ENCODE assay signal across 39 cellular contexts in genomic region chr13:109419896-109420295, GRCh38.
"Had no signal": no experiment of that assay in that cellular context is flagged by ENCODE, and none has a peak within 500 bp of the region (broad histone marks: within the 10 kb centered on the region; RNA-seq: fewer than 3 reads in every experiment).

No MANE protein-coding gene starts in this region.

- H3K4me1 Mint-ChIP-seq: activated CD4-positive, alpha-beta T cell treated with anti-CD3 and anti-CD28 coated beads for 36 hours; activated naive CD4-positive, alpha-beta T cell treated with anti-CD3 and anti-CD28 coated beads, Interleukin-2, amount 10 ng/mL, durations not matched to agents 7 days and 5 days; activated naive CD8-positive, alpha-beta T cell treated with anti-CD3 and anti-CD28 coated beads, Interleukin-2, amount 10 ng/mL, durations not matched to agents 7 days and 5 days; activated naive CD8-positive, alpha-beta T cell treated with anti-CD3 and anti-CD28 coated beads, Interleukin-2, amount 50 U/mL, for 24 hours; brain; central memory CD8-positive, alpha-beta T cell had no signal

- H3K36me3 ChIP-seq: ascending aorta, cardiac muscle cell, WERI-Rb-1 had no signal

- H3K27ac Mint-ChIP-seq: activated CD4-positive, alpha-beta memory T cell treated with anti-CD3 and anti-CD28 coated beads, Interleukin-2, amount 10 ng/mL, durations not matched to agents 7 days and 5 days; activated CD4-positive, alpha-beta T cell treated with anti-CD3 and anti-CD28 coated beads for 36 hours; activated CD4-positive, alpha-beta T cell treated with anti-CD3 and anti-CD28 coated beads, Interleukin-2, amount 10 ng/mL, durations not matched to agents 7 days and 5 days; activated CD8-positive, alpha-beta memory T cell treated with anti-CD3 and anti-CD28 coated beads, Interleukin-2, amount 10 ng/mL, durations not matched to agents 7 days and 5 days; activated CD8-positive, alpha-beta T cell treated with anti-CD3 and anti-CD28 coated beads, Interleukin-2, amount 10 ng/mL, durations not matched to agents 7 days and 5 days; activated naive CD4-positive, alpha-beta T cell treated with anti-CD3 and anti-CD28 coated beads, Interleukin-2, amount 10 ng/mL, durations not matched to agents 7 days and 5 days; activated naive CD4-positive, alpha-beta T cell treated with anti-CD3 and anti-CD28 coated beads, Interleukin-2, amount 50 U/mL, for 24 hours; activated naive CD8-positive, alpha-beta T cell; activated naive CD8-positive, alpha-beta T cell treated with anti-CD3 and anti-CD28 coated beads, Interleukin-2, amount 10 ng/mL, durations not matched to agents 7 days and 5 days; activated naive CD8-positive, alpha-beta T cell treated with anti-CD3 and anti-CD28 coated beads, Interleukin-2, amount 50 U/mL, for 24 hours; activated T-cell treated with anti-CD3 and anti-CD28 coated beads, Interleukin-2, amount 50 U/mL, for 24 hours; activated T-helper 2 cell treated with anti-CD3 and anti-CD28 coated beads, Interferon-gamma antibody, Interleukin-2, Interleukin-4, amounts not matched to agents 10 μg/mL and 5 μg/mL and 100 μg/mL, durations not matched to agents 14 hours and 24 hours and 36 hours; brain; T-helper 1 cell treated with Interleukin-12 subunit alpha and Interleukin-12 subunit beta and Interleukin-4 antibody, amounts not matched to agents 30 μg/mL and 1 μg/mL, for 36 hours; T-helper 2 cell treated with Interferon-gamma antibody and Interleukin-4, amounts not matched to agents 5 μg/mL and 100 μg/mL, for 36 hours; WTC11 had no signal

- DNase-seq: activated CD4-positive, alpha-beta memory T cell treated with anti-CD3 and anti-CD28 coated beads, Interleukin-2, amount 10 ng/mL, durations not matched to agents 7 days and 5 days; activated CD4-positive, alpha-beta T cell treated with anti-CD3 and anti-CD28 coated beads for 1 hour; activated CD4-positive, alpha-beta T cell treated with anti-CD3 and anti-CD28 coated beads for 36 hours; activated CD4-positive, alpha-beta T cell treated with anti-CD3 and anti-CD28 coated beads for 48 hours; activated CD4-positive, alpha-beta T cell treated with anti-CD3 and anti-CD28 coated beads, Interleukin-2, amount 10 ng/mL, durations not matched to agents 7 days and 5 days; activated CD4-positive, alpha-beta T cell treated with anti-CD3 and anti-CD28 coated beads, Interleukin-2, amount 50 U/mL, for 48 hours; activated CD4-positive, CD25-positive, alpha-beta regulatory T cell; activated CD8-positive, alpha-beta memory T cell treated with anti-CD3 and anti-CD28 coated beads for 24 hours; activated CD8-positive, alpha-beta memory T cell treated with anti-CD3 and anti-CD28 coated beads, Interleukin-2, amount 10 ng/mL, durations not matched to agents 7 days and 5 days; activated CD8-positive, alpha-beta memory T cell treated with anti-CD3 and anti-CD28 coated beads, Interleukin-2, amount 50 U/mL, for 48 hours; activated CD8-positive, alpha-beta T cell treated with anti-CD3 and anti-CD28 coated beads, Interleukin-2, amount 10 ng/mL, durations not matched to agents 7 days and 5 days; activated effector memory CD4-positive, alpha-beta T cell treated with Interleukin-2 at 50 U/mL for 16 hours; activated gamma-delta T cell; activated naive CD4-positive, alpha-beta T cell treated with anti-CD3 and anti-CD28 coated beads, Interleukin-2, amount 10 ng/mL, durations not matched to agents 7 days and 5 days; activated naive CD4-positive, alpha-beta T cell treated with Interleukin-2 at 50 U/mL for 16 hours; activated naive CD8-positive, alpha-beta T cell treated with anti-CD3 and anti-CD28 coated beads, Interleukin-2, amount 10 ng/mL, durations not matched to agents 7 days and 5 days; activated naive CD8-positive, alpha-beta T cell treated with anti-CD3 and anti-CD28 coated beads, Interleukin-2, amount 50 U/mL, for 24 hours; activated T-cell treated with anti-CD3 and anti-CD28 coated beads, Interleukin-2, amount 50 U/mL, for 24 hours; activated T-cell treated with anti-CD3 and anti-CD28 coated beads, Interleukin-2, amount 50 U/mL, for 48 hours; amygdala; anterior cingulate cortex; caudate nucleus; cerebellar nuclear complex; T-helper 1 cell; T-helper 2 cell; T-helper 9 cell; WERI-Rb-1 had no signal

- ATAC-seq: activated CD4-positive, alpha-beta T cell treated with anti-CD3 and anti-CD28 coated beads for 36 hours; activated CD4-positive, CD25-positive, alpha-beta regulatory T cell treated with anti-CD3 and anti-CD28 coated beads, Interleukin-2, amount 50 U/mL, for 24 hours; activated CD8-positive, alpha-beta memory T cell treated with anti-CD3 and anti-CD28 coated beads, Interleukin-2, amount 10 ng/mL, durations not matched to agents 7 days and 5 days; activated CD8-positive, alpha-beta T cell treated with anti-CD3 and anti-CD28 coated beads, Interleukin-2, amount 10 ng/mL, durations not matched to agents 7 days and 5 days; activated naive CD8-positive, alpha-beta T cell treated with anti-CD3 and anti-CD28 coated beads, Interleukin-2, amount 50 U/mL, for 24 hours; WTC11 had no signal

- H3K27me3 ChIP-seq: ascending aorta, cardiac muscle cell had no signal

- H3K27ac ChIP-seq: ascending aorta, cardiac muscle cell, WERI-Rb-1 had no signal

- H3K4me3 ChIP-seq: ascending aorta, cardiac muscle cell had no signal

- FAIRE-seq: TTC549 had no signal

- H3K4me1 ChIP-seq: ascending aorta had no signal

- H3K9me3 ChIP-seq: ascending aorta had no signal

- H3K9me3 Mint-ChIP-seq: activated CD4-positive, alpha-beta memory T cell treated with anti-CD3 and anti-CD28 coated beads, Interleukin-2, amount 10 ng/mL, durations not matched to agents 7 days and 5 days; activated CD4-positive, alpha-beta T cell treated with anti-CD3 and anti-CD28 coated beads, Interleukin-2, amount 10 ng/mL, durations not matched to agents 7 days and 5 days; activated naive CD4-positive, alpha-beta T cell treated with anti-CD3 and anti-CD28 coated beads, Interleukin-2, amount 10 ng/mL, durations not matched to agents 7 days and 5 days; activated naive CD4-positive, alpha-beta T cell treated with anti-CD3 and anti-CD28 coated beads, Interleukin-2, amount 50 U/mL, for 24 hours; activated naive CD8-positive, alpha-beta T cell treated with anti-CD3 and anti-CD28 coated beads, Interleukin-2, amount 10 ng/mL, durations not matched to agents 7 days and 5 days; activated naive CD8-positive, alpha-beta T cell treated with anti-CD3 and anti-CD28 coated beads, Interleukin-2, amount 50 U/mL, for 24 hours; activated T-cell treated with anti-CD3 and anti-CD28 coated beads, Interleukin-2, amount 50 U/mL, for 24 hours; activated T-helper 2 cell treated with anti-CD3 and anti-CD28 coated beads, Interferon-gamma antibody, Interleukin-2, Interleukin-4, amounts not matched to agents 10 μg/mL and 5 μg/mL and 100 μg/mL, durations not matched to agents 14 hours and 24 hours and 36 hours; T-helper 1 cell treated with Interleukin-12 subunit alpha and Interleukin-12 subunit beta and Interleukin-4 antibody, amounts not matched to agents 30 μg/mL and 1 μg/mL, for 36 hours; T-helper 2 cell treated with Interferon-gamma antibody and Interleukin-4, amounts not matched to agents 5 μg/mL and 100 μg/mL, for 36 hours; WTC11 had no signal

- H3K4me3 Mint-ChIP-seq: activated CD4-positive, alpha-beta memory T cell treated with anti-CD3 and anti-CD28 coated beads, Interleukin-2, amount 10 ng/mL, durations not matched to agents 7 days and 5 days; activated CD4-positive, alpha-beta T cell treated with anti-CD3 and anti-CD28 coated beads for 36 hours; activated CD4-positive, alpha-beta T cell treated with anti-CD3 and anti-CD28 coated beads, Interleukin-2, amount 10 ng/mL, durations not matched to agents 7 days and 5 days; activated CD8-positive, alpha-beta memory T cell treated with anti-CD3 and anti-CD28 coated beads, Interleukin-2, amount 10 ng/mL, durations not matched to agents 7 days and 5 days; activated CD8-positive, alpha-beta T cell treated with anti-CD3 and anti-CD28 coated beads, Interleukin-2, amount 10 ng/mL, durations not matched to agents 7 days and 5 days; activated naive CD4-positive, alpha-beta T cell treated with anti-CD3 and anti-CD28 coated beads, Interleukin-2, amount 10 ng/mL, durations not matched to agents 7 days and 5 days; activated naive CD4-positive, alpha-beta T cell treated with anti-CD3 and anti-CD28 coated beads, Interleukin-2, amount 50 U/mL, for 24 hours; activated naive CD8-positive, alpha-beta T cell; activated naive CD8-positive, alpha-beta T cell treated with anti-CD3 and anti-CD28 coated beads, Interleukin-2, amount 10 ng/mL, durations not matched to agents 7 days and 5 days; activated naive CD8-positive, alpha-beta T cell treated with anti-CD3 and anti-CD28 coated beads, Interleukin-2, amount 50 U/mL, for 24 hours; activated T-cell treated with anti-CD3 and anti-CD28 coated beads, Interleukin-2, amount 50 U/mL, for 24 hours; brain; central memory CD8-positive, alpha-beta T cell; T-helper 1 cell treated with Interleukin-12 subunit alpha and Interleukin-12 subunit beta and Interleukin-4 antibody, amounts not matched to agents 30 μg/mL and 1 μg/mL, for 36 hours; T-helper 2 cell treated with Interferon-gamma antibody and Interleukin-4, amounts not matched to agents 5 μg/mL and 100 μg/mL, for 36 hours; WTC11 had no signal

- H3K36me3 Mint-ChIP-seq: activated CD8-positive, alpha-beta memory T cell treated with anti-CD3 and anti-CD28 coated beads, Interleukin-2, amount 10 ng/mL, durations not matched to agents 7 days and 5 days; activated naive CD4-positive, alpha-beta T cell treated with anti-CD3 and anti-CD28 coated beads, Interleukin-2, amount 10 ng/mL, durations not matched to agents 7 days and 5 days; activated naive CD4-positive, alpha-beta T cell treated with anti-CD3 and anti-CD28 coated beads, Interleukin-2, amount 50 U/mL, for 24 hours; activated naive CD8-positive, alpha-beta T cell; activated naive CD8-positive, alpha-beta T cell treated with anti-CD3 and anti-CD28 coated beads, Interleukin-2, amount 10 ng/mL, durations not matched to agents 7 days and 5 days; brain; WTC11 had no signal

- H3K27me3 Mint-ChIP-seq: activated naive CD4-positive, alpha-beta T cell treated with anti-CD3 and anti-CD28 coated beads, Interleukin-2, amount 10 ng/mL, durations not matched to agents 7 days and 5 days; activated naive CD8-positive, alpha-beta T cell treated with anti-CD3 and anti-CD28 coated beads, Interleukin-2, amount 10 ng/mL, durations not matched to agents 7 days and 5 days; brain; central memory CD8-positive, alpha-beta T cell had no signal
